Comparison of ENCODE assay signal across 8 cellular contexts in the genomic region with DNA sequence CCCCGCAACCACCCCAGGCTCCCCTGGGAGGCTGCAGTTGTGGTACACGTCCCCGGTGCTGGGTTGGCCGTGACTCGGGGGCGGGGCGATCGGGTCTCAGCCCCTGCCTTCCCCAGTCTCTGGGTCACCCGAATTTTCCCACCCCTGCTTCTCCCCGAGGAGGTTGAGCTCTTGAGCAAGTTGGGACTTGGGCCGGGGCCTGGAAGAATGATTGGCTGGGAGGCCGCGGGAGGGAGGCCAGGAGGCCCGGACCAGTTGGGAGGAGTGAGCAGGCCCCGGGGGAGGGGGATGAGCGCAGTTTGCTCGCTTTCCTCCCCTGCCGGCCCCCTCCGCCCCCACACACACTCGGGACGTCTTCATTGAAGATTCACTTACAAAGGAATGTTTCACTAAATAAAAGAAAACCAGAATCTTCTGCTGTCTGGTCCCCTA. TPM values are rescaled to one million over a fixed set of nuclear protein-coding genes. Genes with fewer than 3 reads are reported as not detected.
DNase-seq lines count a peak whose midpoint lies in the region; ATAC-seq and FAIRE-seq lines count a peak whose summit lies in the region.

No MANE protein-coding gene starts in this region.

- H3K27ac ChIP-seq in small intestine (ENCODE audit: low read depth in 1 of 2, low read length in 1 of 2): peak overlapping the region; percentile 86

- H3K4me1 Mint-ChIP-seq in central memory CD8-positive, alpha-beta T cell: peaks cover 35% of the 10 kb centered on the region
- peaks cover 11% of the 10 kb centered on the region for H3K4me1 Mint-ChIP-seq in activated T-helper 1 cell treated with anti-CD3 and anti-CD28 coated beads, Interleukin-12 subunit alpha, Interleukin-12 subunit beta, Interleukin-2, Interleukin-4 antibody, amounts not matched to agents 30 ng/mL and 10 ng/mL and 1 ng/mL, durations not matched to agents 14 hours and 24 hours and 36 hours (ENCODE audit: low read depth)

- H3K4me3 Mint-ChIP-seq in central memory CD8-positive, alpha-beta T cell: peak overlapping the region; percentile 56
- no peak overlapping the region for H3K4me3 Mint-ChIP-seq in activated T-helper 1 cell treated with anti-CD3 and anti-CD28 coated beads, Interleukin-12 subunit alpha, Interleukin-12 subunit beta, Interleukin-2, Interleukin-4 antibody, amounts not matched to agents 30 ng/mL and 10 ng/mL and 1 ng/mL, durations not matched to agents 14 hours and 24 hours and 36 hours

- intact Hi-C loops in activated T-helper 1 cell treated with anti-CD3 and anti-CD28 coated beads, Interleukin-12 subunit alpha, Interleukin-12 subunit beta, Interleukin-2, Interleukin-4 antibody, amounts not matched to agents 30 ng/mL and 10 ng/mL and 1 ng/mL, durations not matched to agents 14 hours and 24 hours and 36 hours (cut with micrococcal nuclease): no loop called here

- DNase-seq in activated CD4-positive, alpha-beta T cell treated with anti-CD3 and anti-CD28 coated beads for 48 hours: peak; percentile 43
- no peak for DNase-seq in activated CD4-positive, alpha-beta T cell treated with anti-CD3 and anti-CD28 coated beads, Interleukin-2, amount 50 U/mL, for 1 hour
- DNase-seq in central memory CD8-positive, alpha-beta T cell (ENCODE audit: low spot score in 2 of 2): no peak
- DNase-seq in inferior parietal cortex (ENCODE audit: extremely low spot score): peak; percentile 13
- DNase-seq in small intestine: peak; percentile 23
- DNase-seq in DMS79 (lab: John Stamatoyannopoulos, UW): no peak
- no peak for DNase-seq in activated T-helper 1 cell treated with anti-CD3 and anti-CD28 coated beads, Interleukin-12 subunit alpha, Interleukin-12 subunit beta, Interleukin-2, Interleukin-4 antibody, amounts not matched to agents 30 ng/mL and 10 ng/mL and 1 ng/mL, durations not matched to agents 14 hours and 24 hours and 36 hours (ENCODE audit: low spot score)

- FAIRE-seq in small intestine (lab: Jason Lieb, UNC): no peak

- 14 to 43% (median 28%) methylated on average over 21 of the region's 21 CpGs for WGBS in small intestine, 3 donors

- H3K27ac Mint-ChIP-seq in central memory CD8-positive, alpha-beta T cell (ENCODE audit: low read depth): peak overlapping the region; percentile 6
- H3K27ac Mint-ChIP-seq in activated T-helper 1 cell treated with anti-CD3 and anti-CD28 coated beads, Interleukin-12 subunit alpha, Interleukin-12 subunit beta, Interleukin-2, Interleukin-4 antibody, amounts not matched to agents 30 ng/mL and 10 ng/mL and 1 ng/mL, durations not matched to agents 14 hours and 24 hours and 36 hours: no peak overlapping the region

- no peaks in the 10 kb centered on the region for H3K4me1 ChIP-seq in small intestine (ENCODE audit: control insufficient read depth in 2 of 2, insufficient read depth in 1 of 2, low read depth in 1 of 2, low read length in 1 of 2)

- H3K4me3 ChIP-seq in small intestine (ENCODE audit: low read depth in 1 of 2, low read length in 2 of 2): peak overlapping the region; percentile 47 to 51

- H3K9me3 Mint-ChIP-seq in central memory CD8-positive, alpha-beta T cell: no peaks in the 10 kb centered on the region
- H3K9me3 Mint-ChIP-seq in activated T-helper 1 cell treated with anti-CD3 and anti-CD28 coated beads, Interleukin-12 subunit alpha, Interleukin-12 subunit beta, Interleukin-2, Interleukin-4 antibody, amounts not matched to agents 30 ng/mL and 10 ng/mL and 1 ng/mL, durations not matched to agents 14 hours and 24 hours and 36 hours: no peaks in the 10 kb centered on the region

- H3K27me3 ChIP-seq in small intestine (ENCODE audit: control insufficient read depth in 2 of 2, insufficient read depth in 2 of 2, low read length in 2 of 2): no peaks in the 10 kb centered on the region

- H3K27me3 Mint-ChIP-seq in central memory CD8-positive, alpha-beta T cell: no peaks in the 10 kb centered on the region
- H3K27me3 Mint-ChIP-seq in activated T-helper 1 cell treated with anti-CD3 and anti-CD28 coated beads, Interleukin-12 subunit alpha, Interleukin-12 subunit beta, Interleukin-2, Interleukin-4 antibody, amounts not matched to agents 30 ng/mL and 10 ng/mL and 1 ng/mL, durations not matched to agents 14 hours and 24 hours and 36 hours (ENCODE audit: insufficient read depth): no peaks in the 10 kb centered on the region

- ATAC-seq in central memory CD8-positive, alpha-beta T cell (replicated peaks; ENCODE audit: extremely low read depth, poor library complexity, severe bottlenecking): no peak
- ATAC-seq in GM18907 (IDR thresholded peaks at IDR 0.05; ENCODE audit: unreplicated experiment): no peak

- H3K36me3 Mint-ChIP-seq in central memory CD8-positive, alpha-beta T cell (ENCODE audit: insufficient read depth): peaks cover 21% of the 10 kb centered on the region
- peaks cover 2% of the 10 kb centered on the region for H3K36me3 Mint-ChIP-seq in activated T-helper 1 cell treated with anti-CD3 and anti-CD28 coated beads, Interleukin-12 subunit alpha, Interleukin-12 subunit beta, Interleukin-2, Interleukin-4 antibody, amounts not matched to agents 30 ng/mL and 10 ng/mL and 1 ng/mL, durations not matched to agents 14 hours and 24 hours and 36 hours (ENCODE audit: low read depth)

- H3K9me3 ChIP-seq in small intestine (ENCODE audit: control insufficient read depth, low read depth): no peaks in the 10 kb centered on the region

- peaks cover 0 to 2% of the 10 kb centered on the region in 2 donors for H3K36me3 ChIP-seq in small intestine (ENCODE audit: control insufficient read depth in 2 of 2, insufficient read depth in 2 of 2, low read length in 2 of 2)

RNA-seq across cellular contexts. Expression of gene HEXIM1, which starts 4.5 kb away (rescaled TPM):
- polyA plus RNA-seq in small intestine: 10 to 100 TPM; 17.5 to 51.7 (median 46.5) TPM
- total RNA-seq in activated T-helper 1 cell treated with anti-CD3 and anti-CD28 coated beads, Interleukin-12 subunit alpha, Interleukin-12 subunit beta, Interleukin-2, Interleukin-4 antibody, amounts not matched to agents 30 ng/mL and 10 ng/mL and 1 ng/mL, durations not matched to agents 14 hours and 24 hours and 36 hours: 65.9 and 67.9 TPM in 2 replicates

RNA-seq across cellular contexts. Expression of gene ACBD4, which starts 8.3 kb away (rescaled TPM):
- 100 to 1,000 TPM in 2 of 3 donors, 10 to 100 TPM in 1; 21.1 to 184 (median 165) TPM for polyA plus RNA-seq in small intestine
- total RNA-seq in activated T-helper 1 cell treated with anti-CD3 and anti-CD28 coated beads, Interleukin-12 subunit alpha, Interleukin-12 subunit beta, Interleukin-2, Interleukin-4 antibody, amounts not matched to agents 30 ng/mL and 10 ng/mL and 1 ng/mL, durations not matched to agents 14 hours and 24 hours and 36 hours: 11.3 and 12.5 TPM in 2 replicates

RNA-seq across cellular contexts. Expression of gene PLCD3, which starts 11.5 kb away (rescaled TPM):
- 10 to 100 TPM in 2 of 3 donors, 1 to 10 TPM in 1; 7.8 to 11.9 (median 10.5) TPM for polyA plus RNA-seq in small intestine
- 2.4 and 4.3 TPM in 2 replicates for total RNA-seq in activated T-helper 1 cell treated with anti-CD3 and anti-CD28 coated beads, Interleukin-12 subunit alpha, Interleukin-12 subunit beta, Interleukin-2, Interleukin-4 antibody, amounts not matched to agents 30 ng/mL and 10 ng/mL and 1 ng/mL, durations not matched to agents 14 hours and 24 hours and 36 hours

RNA-seq across cellular contexts. Expression of gene HEXIM2, which starts 17.9 kb away (rescaled TPM):
- 10 to 100 TPM; 11.2 to 13.3 (median 13.0) TPM for polyA plus RNA-seq in small intestine
- total RNA-seq in activated T-helper 1 cell treated with anti-CD3 and anti-CD28 coated beads, Interleukin-12 subunit alpha, Interleukin-12 subunit beta, Interleukin-2, Interleukin-4 antibody, amounts not matched to agents 30 ng/mL and 10 ng/mL and 1 ng/mL, durations not matched to agents 14 hours and 24 hours and 36 hours: 6.7 and 7.1 TPM in 2 replicates

Comparison
In these comparisons a context has a peak if more than half of its experiments do, and no peak if none do; other contexts are left out.
1. DNase-seq: peak in activated CD4-positive, alpha-beta T cell treated with anti-CD3 and anti-CD28 coated beads for 48 hours (single experiment), inferior parietal cortex (single experiment) and small intestine (single experiment); none in activated CD4-positive, alpha-beta T cell treated with anti-CD3 and anti-CD28 coated beads, Interleukin-2, amount 50 U/mL, for 1 hour (single experiment), central memory CD8-positive, alpha-beta T cell (0 of 2), DMS79 (single experiment) and activated T-helper 1 cell treated with anti-CD3 and anti-CD28 coated beads, Interleukin-12 subunit alpha, Interleukin-12 subunit beta, Interleukin-2, Interleukin-4 antibody, amounts not matched to agents 30 ng/mL and 10 ng/mL and 1 ng/mL, durations not matched to agents 14 hours and 24 hours and 36 hours (single experiment).